Comparison of ENCODE assay signal across 8 cellular contexts in genomic region chr6:14876778-14877613, GRCh38.
DNase-seq lines count a peak whose midpoint lies in the region; ATAC-seq and TF ChIP-seq lines count a peak whose summit lies in the region.

No MANE protein-coding gene starts in this region.

- no peaks in the 10 kb centered on the region for H3K9me3 Mint-ChIP-seq in activated naive CD8-positive, alpha-beta T cell (ENCODE audit: low read depth)

- DNase-seq in right cardiac atrium (no peak), upper lobe of right lung (no peak), HUDEP-2 (lab: John Stamatoyannopoulos, UW; ENCODE audit: unreplicated experiment in 76 of 76) (no peak)

- no peak for TF ChIP-seq CTCF in DOHH2 (IDR thresholded peaks at IDR 0.05; ENCODE audit: low read depth, low read length, poor library complexity, severe bottlenecking)
- TF ChIP-seq CTCF in upper lobe of right lung (IDR thresholded peaks at IDR 0.05), result no peak

- H3K27ac ChIP-seq in DOHH2 (ENCODE audit: low read depth, low read length) (no peak overlapping the region), HUES48 (ENCODE audit: low read depth, low read length) (peak overlapping the region; percentile 52), right cardiac atrium (ENCODE audit: low read length) (peak overlapping the region; percentile 85), upper lobe of right lung (peak overlapping the region; percentile 25)

- H3K4me2 ChIP-seq in DOHH2 (ENCODE audit: low read length), result peak overlapping the region; percentile 40

- no peaks in the 10 kb centered on the region for H4K20me1 ChIP-seq in DOHH2 (ENCODE audit: control insufficient read depth, insufficient read depth, low read depth, low read length)

- intact Hi-C loops in right cardiac atrium (cut with DNase I), result no loop called here
- intact Hi-C loops in upper lobe of right lung (cut with DNase I), result no loop called here

- ATAC-seq in GM21367 (IDR thresholded peaks at IDR 0.05; ENCODE audit: unreplicated experiment) (peak; percentile 36), right cardiac atrium (peak; percentile 70 to 85), upper lobe of right lung (peak; percentile 76), HG03521 (IDR thresholded peaks at IDR 0.05; ENCODE audit: unreplicated experiment) (no peak)

- no peaks in the 10 kb centered on the region for H3K9me2 ChIP-seq in DOHH2 (replicated peaks; ENCODE audit: control insufficient read depth, low read length)

- whole genome bisulfite sequencing in right cardiac atrium, result 42% methylated on average over 11 of the region's 11 CpGs

- H3K4me3 ChIP-seq in DOHH2 (ENCODE audit: low read length), result no peak overlapping the region
- no peak overlapping the region for H3K4me3 ChIP-seq in HUES48 (ENCODE audit: low read depth, low read length)
- no peak overlapping the region for H3K4me3 ChIP-seq in right cardiac atrium (ENCODE audit: low read length)
- no peak overlapping the region for H3K4me3 ChIP-seq in upper lobe of right lung

- peak overlapping the region; percentile 74 for H3K4me3 Mint-ChIP-seq in activated naive CD8-positive, alpha-beta T cell

- no peak overlapping the region for H3K9ac ChIP-seq in HUES48 (ENCODE audit: low read depth, low read length)

- peaks cover 56% of the 10 kb centered on the region for H3K4me1 Mint-ChIP-seq in activated naive CD8-positive, alpha-beta T cell (ENCODE audit: low read depth)

- no peaks in the 10 kb centered on the region for H3F3A ChIP-seq in DOHH2 (ENCODE audit: control insufficient read depth, insufficient read depth)

- H3K79me2 ChIP-seq in DOHH2 (ENCODE audit: control insufficient read depth, low read length), result no peaks in the 10 kb centered on the region

- H3K36me3 Mint-ChIP-seq in activated naive CD8-positive, alpha-beta T cell, result no peaks in the 10 kb centered on the region

- 0 out of 2 replicates have a peak, but pooled peaks cover 3% of the 10 kb centered on the region for H3K27me3 ChIP-seq in DOHH2 (ENCODE audit: control insufficient read depth, low read length)
- H3K27me3 ChIP-seq in HUES48 (ENCODE audit: control insufficient read depth, insufficient read depth, low read length), result no peaks in the 10 kb centered on the region
- H3K27me3 ChIP-seq in right cardiac atrium (ENCODE audit: control insufficient read depth, insufficient read depth), result no peaks in the 10 kb centered on the region
- no peaks in the 10 kb centered on the region for H3K27me3 ChIP-seq in upper lobe of right lung

- H3K9me3 ChIP-seq in DOHH2 (ENCODE audit: control insufficient read depth, insufficient read depth, low read length) (no peaks in the 10 kb centered on the region), HUES48 (ENCODE audit: control insufficient read depth, insufficient read depth, low read length) (no peaks in the 10 kb centered on the region), right cardiac atrium (ENCODE audit: control insufficient read depth, low read length) (no peaks in the 10 kb centered on the region), upper lobe of right lung (no peaks in the 10 kb centered on the region)

- H3K27ac Mint-ChIP-seq in activated naive CD8-positive, alpha-beta T cell, result peak overlapping the region; percentile 87

- H3K27me3 Mint-ChIP-seq in activated naive CD8-positive, alpha-beta T cell, result no peaks in the 10 kb centered on the region

- H3K4me1 ChIP-seq in DOHH2 (ENCODE audit: control insufficient read depth, low read length), result peaks cover 9% of the 10 kb centered on the region
- peaks cover 43% of the 10 kb centered on the region for H3K4me1 ChIP-seq in HUES48 (ENCODE audit: control insufficient read depth, insufficient read depth, low read length)
- peaks cover 12% of the 10 kb centered on the region for H3K4me1 ChIP-seq in right cardiac atrium (ENCODE audit: control insufficient read depth, insufficient read depth, low read length)
- peaks cover 21% of the 10 kb centered on the region for H3K4me1 ChIP-seq in upper lobe of right lung

- H3K36me3 ChIP-seq in DOHH2 (ENCODE audit: control insufficient read depth, low read length) (no peaks in the 10 kb centered on the region), HUES48 (ENCODE audit: control insufficient read depth, insufficient read depth, low read length) (no peaks in the 10 kb centered on the region), upper lobe of right lung (no peaks in the 10 kb centered on the region)
